In the genomic region with DNA sequence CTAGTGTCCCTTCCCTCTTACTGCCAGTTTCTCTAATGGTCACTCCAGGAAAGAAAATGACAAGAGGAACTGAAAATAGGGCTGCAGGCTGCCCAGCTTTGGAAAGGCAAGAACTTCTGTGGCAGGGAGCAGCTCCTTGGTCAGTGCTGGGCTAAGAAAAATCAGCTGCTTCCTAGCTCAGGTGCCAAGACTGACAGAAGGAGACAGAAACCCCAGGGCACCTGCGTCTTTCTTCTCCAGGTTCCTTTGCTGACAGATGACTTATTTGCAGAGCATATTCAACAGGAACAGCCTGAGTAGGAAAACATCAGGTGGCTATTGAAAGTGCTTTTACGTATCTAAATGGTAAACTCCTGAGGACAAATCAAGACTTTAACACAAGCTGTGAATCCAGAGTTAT, we compare ENCODE assay signal across 15 cellular contexts. TPM values are rescaled to one million over a fixed set of nuclear protein-coding genes. Genes with fewer than 3 reads are reported as not detected.
DNase-seq lines count a peak whose midpoint lies in the region; ATAC-seq and TF ChIP-seq lines count a peak whose summit lies in the region.
"Had no signal": no experiment of that assay in that cellular context is flagged by ENCODE, and none has a peak within 500 bp of the region (broad histone marks: within the 10 kb centered on the region; RNA-seq: fewer than 3 reads in every experiment).

No MANE protein-coding gene starts in this region.

- no peak for DNase-seq in activated CD4-positive, alpha-beta memory T cell treated with anti-CD3 and anti-CD28 coated beads, Interleukin-2, amount 10 ng/mL, durations not matched to agents 7 days and 5 days
- DNase-seq in activated CD4-positive, alpha-beta memory T cell treated with anti-CD3 and anti-CD28 coated beads for 36 hours: no peak
- DNase-seq in immature natural killer cell (no peak), caudate nucleus (lab: John Stamatoyannopoulos, UW) (no peak)
- DNase-seq in stimulated activated naive CD8-positive, alpha-beta T cell treated with anti-CD3 and anti-CD28 coated beads, Interleukin-15, amount 100 ng/mL, for 72 hours: no peak
- DNase-seq: activated CD4-positive, CD25-positive, alpha-beta regulatory T cell treated with anti-CD3 and anti-CD28 coated beads, Interleukin-2, amount 50 U/mL, for 72 hours; activated gamma-delta T cell; DMS153; NCI-H1092 treated with DMSO at 0.1 percent for 48 hours; NCI-H526; uterus had no signal

- H3K27ac ChIP-seq in VCaP (peak overlapping the region; percentile 68), caudate nucleus (ENCODE audit: low read depth, low read length) (no peak overlapping the region)
- H3K27ac ChIP-seq: A549, uterus had no signal

- peaks cover 79% of the 10 kb centered on the region for H3K4me1 Mint-ChIP-seq in activated CD4-positive, alpha-beta memory T cell treated with anti-CD3 and anti-CD28 coated beads, Interleukin-2, amount 10 ng/mL, durations not matched to agents 7 days and 5 days
- peaks cover 89% of the 10 kb centered on the region for H3K4me1 Mint-ChIP-seq in activated CD4-positive, alpha-beta memory T cell treated with anti-CD3 and anti-CD28 coated beads for 36 hours (ENCODE audit: low read depth)
- H3K4me1 Mint-ChIP-seq in immature natural killer cell: peaks cover 48 to 71% of the 10 kb centered on the region in 2 donors
- H3K4me1 Mint-ChIP-seq in stimulated activated naive CD8-positive, alpha-beta T cell treated with anti-CD3 and anti-CD28 coated beads, Interleukin-15, amount 100 ng/mL, for 72 hours: peaks cover 97% of the 10 kb centered on the region

- CTCF ChIA-PET in activated CD4-positive, alpha-beta memory T cell treated with anti-CD3 and anti-CD28 coated beads, Interleukin-2, amount 10 ng/mL, durations not matched to agents 7 days and 5 days (lab: Charles Lee): interaction anchor here (0.8 to 3.7 kb wide), 2 partner anchors 23 to 25 kb away, joined by 3 to 20 read pairs; partner anchors contain the start of gene MAML2
- CTCF ChIA-PET in activated CD4-positive, alpha-beta memory T cell treated with anti-CD3 and anti-CD28 coated beads for 36 hours (lab: Charles Lee): interaction anchor here (1.0 to 2.1 kb wide), 2 partner anchors 23 to 26 kb away, joined by 3 to 5 read pairs; partner anchors contain the start of gene MAML2

- H3K4me3 Mint-ChIP-seq in activated CD4-positive, alpha-beta memory T cell treated with anti-CD3 and anti-CD28 coated beads, Interleukin-2, amount 10 ng/mL, durations not matched to agents 7 days and 5 days: no peak overlapping the region
- H3K4me3 Mint-ChIP-seq in activated CD4-positive, alpha-beta memory T cell treated with anti-CD3 and anti-CD28 coated beads for 36 hours: no peak overlapping the region
- H3K4me3 Mint-ChIP-seq in immature natural killer cell: peak overlapping the region in 1 of 5 donors; percentile 41
- H3K4me3 Mint-ChIP-seq in stimulated activated naive CD8-positive, alpha-beta T cell treated with anti-CD3 and anti-CD28 coated beads, Interleukin-15, amount 100 ng/mL, for 72 hours: no peak overlapping the region

- H3K27me3 Mint-ChIP-seq in activated CD4-positive, alpha-beta memory T cell treated with anti-CD3 and anti-CD28 coated beads, Interleukin-2, amount 10 ng/mL, durations not matched to agents 7 days and 5 days: no peaks in the 10 kb centered on the region
- H3K27me3 Mint-ChIP-seq in activated CD4-positive, alpha-beta memory T cell treated with anti-CD3 and anti-CD28 coated beads for 36 hours: no peaks in the 10 kb centered on the region
- H3K27me3 Mint-ChIP-seq in immature natural killer cell (ENCODE audit: low read depth in 3 of 3): peaks cover 0 to 3% (median 0%) of the 10 kb centered on the region in 3 donors
- H3K27me3 Mint-ChIP-seq in stimulated activated naive CD8-positive, alpha-beta T cell treated with anti-CD3 and anti-CD28 coated beads, Interleukin-15, amount 100 ng/mL, for 72 hours: no peaks in the 10 kb centered on the region

- no peak for TF ChIP-seq CTCF in VCaP (conservative IDR thresholded peaks at IDR 0.05)

- TF ChIP-seq POLR2A in GM18505 (IDR thresholded peaks at IDR 0.05; ENCODE audit: borderline replicate concordance, extremely low read depth, insufficient read depth, insufficient read length): no peak

- intact Hi-C loops in activated CD4-positive, alpha-beta memory T cell treated with anti-CD3 and anti-CD28 coated beads for 36 hours (cut with micrococcal nuclease): no loop called here

- H3K9me3 Mint-ChIP-seq in activated CD4-positive, alpha-beta memory T cell treated with anti-CD3 and anti-CD28 coated beads, Interleukin-2, amount 10 ng/mL, durations not matched to agents 7 days and 5 days: no peaks in the 10 kb centered on the region
- H3K9me3 Mint-ChIP-seq in activated CD4-positive, alpha-beta memory T cell treated with anti-CD3 and anti-CD28 coated beads for 36 hours: no peaks in the 10 kb centered on the region
- no peaks in the 10 kb centered on the region for H3K9me3 Mint-ChIP-seq in immature natural killer cell
- H3K9me3 Mint-ChIP-seq in stimulated activated naive CD8-positive, alpha-beta T cell treated with anti-CD3 and anti-CD28 coated beads, Interleukin-15, amount 100 ng/mL, for 72 hours: peaks cover 0 to 4% of the 10 kb centered on the region in 2 donors

- H3K27ac Mint-ChIP-seq in activated CD4-positive, alpha-beta memory T cell treated with anti-CD3 and anti-CD28 coated beads, Interleukin-2, amount 10 ng/mL, durations not matched to agents 7 days and 5 days: peak overlapping the region; percentile 77
- no peak overlapping the region for H3K27ac Mint-ChIP-seq in activated CD4-positive, alpha-beta memory T cell treated with anti-CD3 and anti-CD28 coated beads for 36 hours
- H3K27ac Mint-ChIP-seq in immature natural killer cell: peak overlapping the region in 5 of 6 donors; percentile 27 to 86 (median 74)
- H3K27ac Mint-ChIP-seq in stimulated activated naive CD8-positive, alpha-beta T cell treated with anti-CD3 and anti-CD28 coated beads, Interleukin-15, amount 100 ng/mL, for 72 hours: peak overlapping the region; percentile 27 to 67

- ATAC-seq in stimulated activated naive CD8-positive, alpha-beta T cell treated with anti-CD3 and anti-CD28 coated beads, Interleukin-15, amount 100 ng/mL, for 72 hours: no peak
- no peak for ATAC-seq in GM18505 (IDR thresholded peaks at IDR 0.05; ENCODE audit: unreplicated experiment)
- no peak for ATAC-seq in GM21723 (IDR thresholded peaks at IDR 0.05; ENCODE audit: unreplicated experiment)
- ATAC-seq: A549 had no signal

- POLR2A ChIA-PET in activated CD4-positive, alpha-beta memory T cell treated with anti-CD3 and anti-CD28 coated beads, Interleukin-2, amount 10 ng/mL, durations not matched to agents 7 days and 5 days (lab: Charles Lee): interaction anchor here (1.2 to 2.1 kb wide), 4 partner anchors 10 to 38 kb away, joined by 3 to 8 read pairs (median 4); no protein-coding TSS in a partner anchor
- POLR2A ChIA-PET in activated CD4-positive, alpha-beta memory T cell treated with anti-CD3 and anti-CD28 coated beads for 36 hours (lab: Charles Lee): interaction anchor here (1.6 kb wide), 1 partner anchor 14 kb away, joined by 3 read pairs; no protein-coding TSS in a partner anchor

- H3K36me3 Mint-ChIP-seq in activated CD4-positive, alpha-beta memory T cell treated with anti-CD3 and anti-CD28 coated beads, Interleukin-2, amount 10 ng/mL, durations not matched to agents 7 days and 5 days (ENCODE audit: low read depth): peaks cover 68% of the 10 kb centered on the region
- peaks cover 36% of the 10 kb centered on the region for H3K36me3 Mint-ChIP-seq in activated CD4-positive, alpha-beta memory T cell treated with anti-CD3 and anti-CD28 coated beads for 36 hours
- H3K36me3 Mint-ChIP-seq in immature natural killer cell: peaks cover 0 to 15% (median 6%) of the 10 kb centered on the region in 3 donors

RNA-seq across cellular contexts. Expression of gene MAML2, which starts 25.4 kb away (rescaled TPM):
- total RNA-seq in activated CD4-positive, alpha-beta memory T cell treated with anti-CD3 and anti-CD28 coated beads, Interleukin-2, amount 10 ng/mL, durations not matched to agents 7 days and 5 days: 10 to 100 TPM; 19.2 to 19.3 TPM
- 10 to 100 TPM; 24.2 TPM for total RNA-seq in activated CD4-positive, alpha-beta memory T cell treated with anti-CD3 and anti-CD28 coated beads for 36 hours
- 1 to 10 TPM in 2 of 3 donors, under 1 TPM in 1; 0.26 to 4.5 (median 1.1) TPM for polyA plus RNA-seq in immature natural killer cell
